20 cellular contexts compared by ENCODE assay signal in genomic region chr6:128598561-128598960, GRCh38.
A peak's percentile ranks its signal among the peaks of the same experiment; 100 is the strongest.
DNase-seq lines count a peak whose midpoint lies in the region; ATAC-seq, FAIRE-seq and TF ChIP-seq lines count a peak whose summit lies in the region.
"Had no signal": no experiment of that assay in that cellular context is flagged by ENCODE, and none has a peak within 500 bp of the region (broad histone marks: within the 10 kb centered on the region; RNA-seq: fewer than 3 reads in every experiment).

No MANE protein-coding gene starts in this region.

- no peaks in the 10 kb centered on the region for H3K9me3 ChIP-seq in astrocyte (ENCODE audit: insufficient read depth, low read depth, low read length)
- H3K9me3 ChIP-seq in prostate gland = no peaks in the 10 kb centered on the region
- H3K9me3 ChIP-seq: Peyer's patch, psoas muscle, uterus had no signal

- peak overlapping the region; percentile 100 for H3K27ac Mint-ChIP-seq in astrocyte (ENCODE audit: unreplicated experiment)
- H3K27ac Mint-ChIP-seq: CD4-positive, CD25-positive, alpha-beta regulatory T cell; effector memory CD8-positive, alpha-beta T cell; mesothelial cell of epicardium; nephron progenitor cell; stimulated activated naive B cell treated with anti-CD40 and anti-IgM and Interleukin-4, amounts not matched to agents 10 μg/mL and 1 μg/mL and 100 μg/mL, for 72 hours had no signal

- H3K9me3 Mint-ChIP-seq in activated T-cell treated with anti-CD3 and anti-CD28 coated beads, Interleukin-2, amount 50 U/mL, for 4 hours = no peaks in the 10 kb centered on the region
- no peaks in the 10 kb centered on the region for H3K9me3 Mint-ChIP-seq in astrocyte (ENCODE audit: unreplicated experiment)
- H3K9me3 Mint-ChIP-seq: central memory CD8-positive, alpha-beta T cell; effector memory CD8-positive, alpha-beta T cell; mesothelial cell of epicardium; nephron progenitor cell; stimulated activated naive B cell treated with anti-CD40 and anti-IgM and Interleukin-4, amounts not matched to agents 10 μg/mL and 1 μg/mL and 100 μg/mL, for 72 hours had no signal

- no peaks in the 10 kb centered on the region for H3K79me2 ChIP-seq in astrocyte (ENCODE audit: insufficient read depth, low read length)

- FAIRE-seq in astrocyte (lab: Jason Lieb, UNC) = peak; percentile 86

- no peak overlapping the region for H3K9ac ChIP-seq in astrocyte (ENCODE audit: low read length)

- peak; percentile 46 to 48 for ATAC-seq in activated T-cell treated with anti-CD3 and anti-CD28 coated beads, Interleukin-2, amount 50 U/mL, for 4 hours
- ATAC-seq in HG02870 (IDR thresholded peaks at IDR 0.05; ENCODE audit: unreplicated experiment) = peak; percentile 56
- ATAC-seq in stimulated activated naive CD8-positive, alpha-beta T cell treated with anti-CD3 and anti-CD28 coated beads, Interleukin-15, Interleukin-2, amounts not matched to agents 100 U/mL and 50 U/mL, for 24 hours = peak; percentile 53
- ATAC-seq: effector memory CD8-positive, alpha-beta T cell; psoas muscle; stimulated activated naive B cell treated with anti-CD40 and anti-IgM and Interleukin-4, amounts not matched to agents 10 μg/mL and 1 μg/mL and 100 μg/mL, for 72 hours had no signal

- H2AFZ ChIP-seq in astrocyte (ENCODE audit: low read depth, low read length) = no peak overlapping the region

- no peak overlapping the region for H3K4me2 ChIP-seq in astrocyte (ENCODE audit: low read length)

- H3K27me3 ChIP-seq in astrocyte (ENCODE audit: insufficient read depth, low read length) (no peaks in the 10 kb centered on the region), prostate gland (replicated peaks; ENCODE audit: insufficient read depth) (no peaks in the 10 kb centered on the region)
- H3K27me3 ChIP-seq: Peyer's patch, uterus had no signal

- TF ChIP-seq CTCF in astrocyte (IDR thresholded peaks at IDR 0.05; ENCODE audit: insufficient read depth, low read depth, low read length) (no peak), prostate gland (IDR thresholded peaks at IDR 0.05) (no peak)

- intact Hi-C loops in prostate gland (cut with DNase I) = no loop called here

- H4K20me1 ChIP-seq in astrocyte (ENCODE audit: insufficient read depth, low read length) = no peaks in the 10 kb centered on the region

- no peak for DNase-seq in activated T-cell treated with anti-CD3 and anti-CD28 coated beads, Interleukin-2, amount 50 U/mL, for 4 hours
- DNase-seq in activated T-cell treated with anti-CD3 and anti-CD28 coated beads for 4 hours (no peak), astrocyte (ENCODE audit: low read depth) (no peak), NCI-H1436 treated with DMSO at 0.1 percent for 48 hours (lab: John Stamatoyannopoulos, UW) (no peak), prostate gland (ENCODE audit: low spot score) (no peak), ureter (ENCODE audit: low spot score) (no peak)
- no peak for DNase-seq in stimulated activated naive CD8-positive, alpha-beta T cell treated with anti-CD3 and anti-CD28 coated beads, Interleukin-15, Interleukin-2, amounts not matched to agents 100 U/mL and 50 U/mL, for 24 hours
- DNase-seq: activated CD4-positive, alpha-beta T cell treated with anti-CD3 and anti-CD28 coated beads, Interleukin-2, amount 50 U/mL, for 4 hours; CD4-positive, CD25-positive, alpha-beta regulatory T cell; DMS79; effector memory CD8-positive, alpha-beta T cell; NCI-H2171; nephron progenitor cell; Peyer's patch; psoas muscle; stimulated activated naive B cell treated with anti-CD40 and anti-IgM and Interleukin-4, amounts not matched to agents 10 μg/mL and 1 μg/mL and 100 μg/mL, for 72 hours; uterus had no signal

- H3K4me3 ChIP-seq in astrocyte (ENCODE audit: insufficient read depth, low read depth, low read length) (no peak overlapping the region), prostate gland (no peak overlapping the region)
- H3K4me3 ChIP-seq: Peyer's patch, psoas muscle, uterus had no signal

- 90% methylated on average over 2 of the region's 2 CpGs for WGBS in prostate gland

- no peaks in the 10 kb centered on the region for H3K36me3 Mint-ChIP-seq in activated T-cell treated with anti-CD3 and anti-CD28 coated beads, Interleukin-2, amount 50 U/mL, for 4 hours (ENCODE audit: insufficient read depth)
- no peaks in the 10 kb centered on the region for H3K36me3 Mint-ChIP-seq in astrocyte (ENCODE audit: low read depth, unreplicated experiment)
- H3K36me3 Mint-ChIP-seq: CD4-positive, CD25-positive, alpha-beta regulatory T cell; mesothelial cell of epicardium; stimulated activated naive B cell treated with anti-CD40 and anti-IgM and Interleukin-4, amounts not matched to agents 10 μg/mL and 1 μg/mL and 100 μg/mL, for 72 hours had no signal

- H3K27me3 Mint-ChIP-seq in activated T-cell treated with anti-CD3 and anti-CD28 coated beads, Interleukin-2, amount 50 U/mL, for 4 hours (ENCODE audit: low read depth) = no peaks in the 10 kb centered on the region
- H3K27me3 Mint-ChIP-seq in astrocyte (ENCODE audit: low read depth, unreplicated experiment) = no peaks in the 10 kb centered on the region
- H3K27me3 Mint-ChIP-seq: CD4-positive, CD25-positive, alpha-beta regulatory T cell; central memory CD8-positive, alpha-beta T cell; effector memory CD8-positive, alpha-beta T cell; stimulated activated naive B cell treated with anti-CD40 and anti-IgM and Interleukin-4, amounts not matched to agents 10 μg/mL and 1 μg/mL and 100 μg/mL, for 72 hours had no signal

- H3K36me3 ChIP-seq in astrocyte (ENCODE audit: insufficient read depth, low read length) = no peaks in the 10 kb centered on the region
- no peaks in the 10 kb centered on the region for H3K36me3 ChIP-seq in prostate gland
- H3K36me3 ChIP-seq: Peyer's patch, uterus had no signal

- no peaks in the 10 kb centered on the region for H3K4me1 Mint-ChIP-seq in activated T-cell treated with anti-CD3 and anti-CD28 coated beads, Interleukin-2, amount 50 U/mL, for 4 hours (ENCODE audit: low read depth)
- H3K4me1 Mint-ChIP-seq in astrocyte (ENCODE audit: low read depth, unreplicated experiment) = peaks cover 50% of the 10 kb centered on the region
- H3K4me1 Mint-ChIP-seq: CD4-positive, CD25-positive, alpha-beta regulatory T cell; central memory CD8-positive, alpha-beta T cell; stimulated activated naive B cell treated with anti-CD40 and anti-IgM and Interleukin-4, amounts not matched to agents 10 μg/mL and 1 μg/mL and 100 μg/mL, for 72 hours had no signal

- no peak overlapping the region for H3K27ac ChIP-seq in astrocyte (ENCODE audit: low read depth, low read length)
- no peak overlapping the region for H3K27ac ChIP-seq in prostate gland
- H3K27ac ChIP-seq: Peyer's patch, psoas muscle, uterus had no signal

- H3K4me3 Mint-ChIP-seq in activated T-cell treated with anti-CD3 and anti-CD28 coated beads, Interleukin-2, amount 50 U/mL, for 4 hours = no peak overlapping the region
- H3K4me3 Mint-ChIP-seq in astrocyte (ENCODE audit: unreplicated experiment) = no peak overlapping the region
- H3K4me3 Mint-ChIP-seq: CD4-positive, CD25-positive, alpha-beta regulatory T cell; central memory CD8-positive, alpha-beta T cell; effector memory CD8-positive, alpha-beta T cell; mesothelial cell of epicardium; nephron progenitor cell; stimulated activated naive B cell treated with anti-CD40 and anti-IgM and Interleukin-4, amounts not matched to agents 10 μg/mL and 1 μg/mL and 100 μg/mL, for 72 hours had no signal

- H3K4me1 ChIP-seq in astrocyte (ENCODE audit: insufficient read depth, low read length) = peaks cover 30% of the 10 kb centered on the region
- no peaks in the 10 kb centered on the region for H3K4me1 ChIP-seq in prostate gland (replicated peaks)
- H3K4me1 ChIP-seq: Peyer's patch, psoas muscle, uterus had no signal

- TF ChIP-seq POLR2A in prostate gland (IDR thresholded peaks at IDR 0.05) = no peak
